Comparison of ENCODE assay signal across 2 cellular contexts in the genomic region with DNA sequence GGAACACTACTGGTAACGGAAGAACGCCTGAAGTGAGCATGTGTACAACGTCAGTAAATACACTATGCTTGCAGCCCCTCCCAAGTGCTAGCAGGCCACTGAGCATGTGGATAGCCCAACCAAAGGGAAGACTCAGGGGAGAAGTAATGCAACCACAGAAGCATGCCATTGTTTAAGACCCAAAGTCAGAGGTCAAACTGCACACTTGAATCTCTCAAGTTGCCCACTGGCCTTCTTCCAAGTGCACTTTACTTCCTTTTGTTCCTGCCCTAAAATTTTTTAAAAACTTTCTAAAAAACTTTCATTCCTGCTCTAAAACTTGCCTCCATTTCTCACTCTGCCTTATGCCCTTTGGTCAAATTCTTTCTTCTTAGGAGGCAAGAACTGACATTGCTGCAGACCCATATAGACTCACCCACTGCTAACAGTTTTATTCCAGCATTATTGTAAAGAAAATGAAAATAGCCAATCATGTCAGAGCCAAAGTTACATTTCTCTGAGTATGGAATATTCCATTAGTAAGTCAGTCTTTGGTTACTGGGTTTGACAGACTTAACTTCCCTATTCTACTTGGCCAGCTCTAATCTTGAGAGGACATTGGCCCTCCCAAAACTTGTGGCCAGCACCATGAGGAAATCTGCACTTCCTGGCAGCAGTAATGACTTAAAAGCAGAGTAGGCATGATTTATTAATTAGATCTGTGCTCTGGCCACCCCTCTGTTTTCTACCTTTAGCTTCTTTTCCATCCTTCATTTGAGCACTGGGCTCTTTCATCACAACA.
TF ChIP-seq lines count a peak whose summit lies in the region.

No MANE protein-coding gene starts in this region.

TF ChIP-seq in GM23338, 12 proteins besides CTCF, POLR2A, EP300 and RAD21:
- no peak for TF ChIP-seq CREB1 (CRISPR knock-in tag; IDR thresholded peaks at IDR 0.05; ENCODE audit: low read depth)
- no peak for TF ChIP-seq JUNB (IDR thresholded peaks at IDR 0.05; ENCODE audit: unreplicated experiment)

TF ChIP-seq in HEK293T, 16 proteins besides CTCF, POLR2A, EP300 and RAD21:
- TF ChIP-seq FOXM1 (IDR thresholded peaks at IDR 0.05; ENCODE audit: borderline replicate concordance) (no peak), TARDBP (IDR thresholded peaks at IDR 0.05) (no peak), NFRKB (IDR thresholded peaks at IDR 0.05) (no peak), ARNT (IDR thresholded peaks at IDR 0.05) (no peak), L3MBTL2 (conservative IDR thresholded peaks at IDR 0.05) (no peak), ZNF384 (IDR thresholded peaks at IDR 0.05) (no peak), ELF4 (IDR thresholded peaks at IDR 0.05) (no peak), HDGF (IDR thresholded peaks at IDR 0.05; ENCODE audit: borderline replicate concordance) (no peak), SUZ12 (IDR thresholded peaks at IDR 0.05) (no peak), FOXK2 (IDR thresholded peaks at IDR 0.05) (no peak), FOXA1 (IDR thresholded peaks at IDR 0.05) (no peak), CTBP1 (IDR thresholded peaks at IDR 0.05; ENCODE audit: borderline replicate concordance) (no peak), LEF1 (IDR thresholded peaks at IDR 0.05; ENCODE audit: borderline replicate concordance) (no peak), BHLHE40 (IDR thresholded peaks at IDR 0.05; ENCODE audit: borderline replicate concordance) (no peak), SP1 (IDR thresholded peaks at IDR 0.05) (no peak)
- TF ChIP-seq, protein P1, sequence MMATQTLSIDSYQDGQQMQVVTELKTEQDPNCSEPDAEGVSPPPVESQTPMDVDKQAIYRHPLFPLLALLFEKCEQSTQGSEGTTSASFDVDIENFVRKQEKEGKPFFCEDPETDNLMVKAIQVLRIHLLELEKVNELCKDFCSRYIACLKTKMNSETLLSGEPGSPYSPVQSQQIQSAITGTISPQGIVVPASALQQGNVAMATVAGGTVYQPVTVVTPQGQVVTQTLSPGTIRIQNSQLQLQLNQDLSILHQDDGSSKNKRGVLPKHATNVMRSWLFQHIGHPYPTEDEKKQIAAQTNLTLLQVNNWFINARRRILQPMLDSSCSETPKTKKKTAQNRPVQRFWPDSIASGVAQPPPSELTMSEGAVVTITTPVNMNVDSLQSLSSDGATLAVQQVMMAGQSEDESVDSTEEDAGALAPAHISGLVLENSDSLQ (IDR thresholded peaks at IDR 0.05) = no peak
